8 cellular contexts compared by ENCODE assay signal in genomic region chr3:12810013-12810780, GRCh38. TPM values are rescaled to one million over a fixed set of nuclear protein-coding genes. Genes with fewer than 3 reads are reported as not detected.
DNase-seq lines count a peak whose midpoint lies in the region; ATAC-seq and TF ChIP-seq lines count a peak whose summit lies in the region.

No MANE protein-coding gene starts in this region.

- H3K14ac ChIP-seq in H9 (ENCODE audit: insufficient read depth, low read length), result no peak overlapping the region

- H3K4ac ChIP-seq in H9 (ENCODE audit: low read depth, low read length), result no peak overlapping the region

- H4K91ac ChIP-seq in H9 (ENCODE audit: insufficient read length, low read depth, low read length), result no peak overlapping the region

- H3K4me2 ChIP-seq in H9 (ENCODE audit: insufficient read depth, insufficient read length, low read length), result peak overlapping the region; percentile 46
- peak overlapping the region; percentile 54 for H3K4me2 ChIP-seq in MM.1S (ENCODE audit: low read depth, low read length)

- H3K18ac ChIP-seq in H9 (ENCODE audit: insufficient read length, low read depth, low read length), result no peak overlapping the region

- H3K56ac ChIP-seq in H9 (ENCODE audit: insufficient read length, low read depth, low read length), result no peak overlapping the region

- in situ Hi-C loops in G401 (cut with HindIII; ENCODE audit: low sequenced_read_pairs), result no loop called here

- H3K4me3 ChIP-seq in MM.1S (ENCODE audit: low read length), result peak overlapping the region; percentile 64
- peak overlapping the region; percentile 37 to 57 for H3K4me3 ChIP-seq in ascending aorta
- peak overlapping the region; percentile 64 for H3K4me3 ChIP-seq in rectal smooth muscle tissue (ENCODE audit: low read length)
- peak overlapping the region in 1 of 2 donors; percentile 10 for H3K4me3 ChIP-seq in aorta (ENCODE audit: low read length in 2 of 2)

- H3K36me3 ChIP-seq in MM.1S (replicated peaks; ENCODE audit: insufficient read depth, low read length) (no peaks in the 10 kb centered on the region), ascending aorta (peaks cover 18 to 39% of the 10 kb centered on the region in 2 donors), rectal smooth muscle tissue (ENCODE audit: control insufficient read depth, insufficient read depth, low read length) (no peaks in the 10 kb centered on the region), aorta (ENCODE audit: control insufficient read depth in 1 of 2, insufficient read depth in 2 of 2, low read length in 1 of 2) (peaks cover 0 to 3% of the 10 kb centered on the region in 2 donors)

- H3K4me1 Mint-ChIP-seq in H9 (peaks cover 16 to 22% of the 10 kb centered on the region in 2 experiments), T-helper 17 cell (peaks cover 10% of the 10 kb centered on the region)

- no peak overlapping the region for H2AK5ac ChIP-seq in H9 (ENCODE audit: insufficient read length, low read length)

- H2BK120ac ChIP-seq in H9 (ENCODE audit: low read depth, low read length, poor library complexity, severe bottlenecking), result no peak overlapping the region

- H3K23me2 ChIP-seq in H9 (ENCODE audit: insufficient read length, low read depth, low read length, poor library complexity, severe bottlenecking), result peaks cover 4% of the 10 kb centered on the region

- H3F3A ChIP-seq in MM.1S (ENCODE audit: insufficient read depth, low read length), result no peaks in the 10 kb centered on the region

- H3K9me2 ChIP-seq in MM.1S (replicated peaks; ENCODE audit: insufficient read depth, low read length), result no peaks in the 10 kb centered on the region

- H3K79me2 ChIP-seq in H9 (ENCODE audit: insufficient read depth, low read length) (no peaks in the 10 kb centered on the region), MM.1S (ENCODE audit: low read length) (no peaks in the 10 kb centered on the region)

- TF ChIP-seq CTCF in H9 (conservative IDR thresholded peaks at IDR 0.05) (peak; percentile 83), MM.1S (IDR thresholded peaks at IDR 0.05; ENCODE audit: low read length) (peak; percentile 54), ascending aorta (IDR thresholded peaks at IDR 0.05) (peak; percentile 76 to 92 (median 85))

- H3K27me3 ChIP-seq in H9 (ENCODE audit: insufficient read depth, low read length), result no peaks in the 10 kb centered on the region
- H3K27me3 ChIP-seq in MM.1S (replicated peaks; ENCODE audit: insufficient read depth, low read length), result no peaks in the 10 kb centered on the region
- H3K27me3 ChIP-seq in ascending aorta, result no peaks in the 10 kb centered on the region
- no peaks in the 10 kb centered on the region for H3K27me3 ChIP-seq in rectal smooth muscle tissue (ENCODE audit: control insufficient read depth, insufficient read depth, low read length)
- no peaks in the 10 kb centered on the region for H3K27me3 ChIP-seq in aorta (ENCODE audit: control insufficient read depth in 1 of 2, insufficient read depth in 2 of 2, low read length in 1 of 2)

- WGBS in H9 (ENCODE audit: extremely low coverage, insufficient read length, low lambda C conversion rate), result no CpG with 5 or more reads among the region's 50 CpGs
- 1% methylated on average over 49 to 50 of the region's 50 CpGs for WGBS in aorta, 2 donors

- DNase-seq in G401 (ENCODE audit: low spot score) (peak; percentile 97), H9 (peak; percentile 97), MM.1S (peak; percentile 75), T-helper 17 cell (peak; percentile 82 to 94 (median 91)), ascending aorta (ENCODE audit: low spot score in 2 of 2) (peak; percentile 87 to 98), hepatic stellate cell (ENCODE audit: low spot score) (peak; percentile 98), aorta (peak; percentile 97 to 99)

- H2BK12ac ChIP-seq in H9 (ENCODE audit: insufficient read length, low read depth, low read length), result no peak overlapping the region

- H3K27ac ChIP-seq in H9 (ENCODE audit: insufficient read length, low read depth, low read length) (no peak overlapping the region), MM.1S (ENCODE audit: low read length) (no peak overlapping the region), ascending aorta (peak overlapping the region; percentile 53 to 77), rectal smooth muscle tissue (ENCODE audit: low read depth, low read length) (peak overlapping the region; percentile 83), aorta (ENCODE audit: low read depth in 1 of 2, low read length in 2 of 2) (peak overlapping the region in 1 of 2 donors; percentile 12)

- H2AFZ ChIP-seq in H9 (ENCODE audit: low read length), result no peak overlapping the region
- peak overlapping the region; percentile 63 for H2AFZ ChIP-seq in MM.1S (ENCODE audit: low read length)

- no peaks in the 10 kb centered on the region for H4K20me1 ChIP-seq in H9 (ENCODE audit: control insufficient read depth, insufficient read depth, insufficient read length)
- H4K20me1 ChIP-seq in MM.1S (ENCODE audit: insufficient read depth, low read length), result no peaks in the 10 kb centered on the region

- intact Hi-C loops in ascending aorta (cut with DNase I), result loop anchor here (1.0 to 5.0 kb wide), 4 partner anchors 14 to 673 kb away; partner anchors contain the start of genes CAND2 and RPL32
- intact Hi-C loops in aorta (cut with DNase I), result no loop called here

- H3K23ac ChIP-seq in H9 (ENCODE audit: insufficient read length, low read depth, low read length), result no peak overlapping the region

- H3K9me3 ChIP-seq in H9 (ENCODE audit: control insufficient read depth, low read depth, low read length), result no peaks in the 10 kb centered on the region
- H3K9me3 ChIP-seq in MM.1S (replicated peaks; ENCODE audit: insufficient read depth, low read length), result no peaks in the 10 kb centered on the region
- H3K9me3 ChIP-seq in T-helper 17 cell (ENCODE audit: control insufficient read depth, low read length, poor library complexity, severe bottlenecking), result no peaks in the 10 kb centered on the region
- H3K9me3 ChIP-seq in ascending aorta, result no peaks in the 10 kb centered on the region
- H3K9me3 ChIP-seq in aorta (ENCODE audit: control insufficient read depth, low read length), result no peaks in the 10 kb centered on the region

- ATAC-seq in T-helper 17 cell (peak; percentile 99), aorta (ENCODE audit: low FRiP score) (peak; percentile 98)

- no peak overlapping the region for H4K5ac ChIP-seq in H9 (ENCODE audit: insufficient read length, low read depth, low read length)

- H3K27ac Mint-ChIP-seq in H9 (peak overlapping the region in 1 of 3 experiments; percentile 35; a peak in 1 of 7 replicates), T-helper 17 cell (no peak overlapping the region)

- no peaks in the 10 kb centered on the region for H3K9me3 Mint-ChIP-seq in H9

- H3T11ph ChIP-seq in H9 (ENCODE audit: low read length), result no peak overlapping the region

- H3K9ac ChIP-seq in H9 (ENCODE audit: extremely low read depth, insufficient read length, low read length), result no peak overlapping the region
- peak overlapping the region; percentile 11; the same call in 1 of the 2 replicates for H3K9ac ChIP-seq in MM.1S (ENCODE audit: low read length)
- H3K9ac ChIP-seq in rectal smooth muscle tissue (ENCODE audit: low read length), result no peak overlapping the region

- H2BK15ac ChIP-seq in H9 (ENCODE audit: low read depth, low read length), result no peak overlapping the region

- H4K8ac ChIP-seq in H9 (replicated peaks; ENCODE audit: insufficient read length, low read depth, low read length), result no peak overlapping the region

- no peaks in the 10 kb centered on the region for H3K79me1 ChIP-seq in H9 (ENCODE audit: insufficient read depth, low read depth, low read length, poor library complexity, severe bottlenecking)

- H2BK20ac ChIP-seq in H9 (ENCODE audit: low read depth, low read length, poor library complexity, severe bottlenecking), result no peak overlapping the region

- H3K27me3 Mint-ChIP-seq in H9 (ENCODE audit: low read depth), result peaks cover 1% of the 10 kb centered on the region; the same call in 1 of the 2 replicates
- peaks cover 11% of the 10 kb centered on the region for H3K27me3 Mint-ChIP-seq in T-helper 17 cell

- H3K4me1 ChIP-seq in H9 (ENCODE audit: insufficient read depth, low read length) (no peaks in the 10 kb centered on the region), MM.1S (ENCODE audit: low read length) (no peaks in the 10 kb centered on the region), ascending aorta (peaks cover 0 to 11% of the 10 kb centered on the region in 2 donors), rectal smooth muscle tissue (ENCODE audit: control insufficient read depth, insufficient read depth, low read length) (peaks cover 2% of the 10 kb centered on the region), aorta (ENCODE audit: control insufficient read depth in 1 of 2, insufficient read depth in 2 of 2, low read length in 2 of 2) (no peaks in the 10 kb centered on the region)

- H3K4me3 Mint-ChIP-seq in H9 (peak overlapping the region; percentile 47 to 76), T-helper 17 cell (no peak overlapping the region)

- H2BK5ac ChIP-seq in H9 (ENCODE audit: insufficient read length, low read length), result no peak overlapping the region

- H3K36me3 Mint-ChIP-seq in H9 (ENCODE audit: insufficient read depth in 1 of 3, low read depth in 3 of 3) (peaks cover 0 to 9% (median 4%) of the 10 kb centered on the region in 3 experiments; a peak in 6 of 7 replicates), T-helper 17 cell (ENCODE audit: low read depth) (no peaks in the 10 kb centered on the region)

RNA-seq across cellular contexts. Expression of gene CAND2, which starts 13.7 kb away (rescaled TPM):
- total RNA-seq in G401 (2014; rRNA removed; shearing (Covaris generic)), result 19.2 and 20.2 TPM in 2 replicates
- 10.2 and 10.7 TPM in 2 replicates for total RNA-seq in H9 (2021)
- 1 to 10 TPM; 1.2 to 1.6 TPM for total RNA-seq in T-helper 17 cell
- 14.4 TPM for total RNA-seq in ascending aorta
- 10 to 100 TPM; 23.5 to 24.4 TPM for total RNA-seq in aorta
- 1 to 10 TPM; 2.6 to 5.5 TPM for polyA plus RNA-seq in aorta

RNA-seq across cellular contexts. Expression of gene RPL32, which starts 31.2 kb away (rescaled TPM):
- total RNA-seq in G401 (2014; rRNA removed; shearing (Covaris generic)), result 2,015 and 2,172 TPM in 2 replicates
- 1,982 and 2,021 TPM in 2 replicates for total RNA-seq in H9 (2021)
- 1,000 to 10,000 TPM; 3,315 to 3,401 TPM for total RNA-seq in T-helper 17 cell
- 1,821 TPM for total RNA-seq in ascending aorta
- total RNA-seq in aorta, result 1,000 to 10,000 TPM; 1,255 to 1,309 TPM
- 1,000 to 10,000 TPM; 2,819 to 3,270 TPM for polyA plus RNA-seq in aorta

RNA-seq across cellular contexts. Expression of gene TMEM40, which starts 51.1 kb away (rescaled TPM):
- not detected in 2 replicates for total RNA-seq in G401 (2014; rRNA removed; shearing (Covaris generic))
- total RNA-seq in H9 (2021), result not detected in 2 replicates
- 10 to 100 TPM in 1 of 2 donors, 1 to 10 TPM in 1; 2.8 to 54.0 TPM for total RNA-seq in T-helper 17 cell
- not detected for total RNA-seq in ascending aorta
- total RNA-seq in aorta, result under 1 TPM in 1 of 2 donors, not detected in 1; 0.84 TPM
- polyA plus RNA-seq in aorta, result under 1 TPM in 1 of 2 donors, not detected in 1; 0.50 TPM

Comparison
In these comparisons a context has a peak if more than half of its experiments do, and no peak if none do; other contexts are left out.
1. H3K27ac ChIP-seq: peak in ascending aorta (2 of 2) and rectal smooth muscle tissue (single experiment); none in H9 (single experiment) and MM.1S (single experiment).
2. Peak in every context shown above with its lines, with median percentiles within 50 percentile points of each other: DNase-seq and CTCF ChIP-seq.